ENCODE assay signal across 9 cellular contexts in genomic region chr12:88578274-88578673, GRCh38. TPM values are rescaled to one million over a fixed set of nuclear protein-coding genes. Genes with fewer than 3 reads are reported as not detected.
DNase-seq lines count a peak whose midpoint lies in the region; ATAC-seq and TF ChIP-seq lines count a peak whose summit lies in the region.
"Had no signal": no experiment of that assay in that cellular context is flagged by ENCODE, and none has a peak within 500 bp of the region (broad histone marks: within the 10 kb centered on the region; RNA-seq: fewer than 3 reads in every experiment).

No MANE protein-coding gene starts in this region.

- DNase-seq in DMS79 (lab: John Stamatoyannopoulos, UW) (peak; percentile 8), RKO (ENCODE audit: low spot score) (peak; percentile 43), fibroblast of villous mesenchyme (ENCODE audit: low read depth) (no peak), AML-193 (lab: John Stamatoyannopoulos, UW) (no peak), SKM-1 (lab: John Stamatoyannopoulos, UW; ENCODE audit: unreplicated experiment) (no peak), nucleus accumbens (lab: John Stamatoyannopoulos, UW) (no peak)

- no peak for ATAC-seq in HG03139 (IDR thresholded peaks at IDR 0.05; ENCODE audit: unreplicated experiment)

- peaks cover 19% of the 10 kb centered on the region for H3K4me1 ChIP-seq in rectal smooth muscle tissue (ENCODE audit: control insufficient read depth, insufficient read depth, low read length)

- H3K27me3 ChIP-seq in rectal smooth muscle tissue (ENCODE audit: control insufficient read depth, insufficient read depth, low read length), result no peaks in the 10 kb centered on the region

- no peak for TF ChIP-seq CTCF in fibroblast of villous mesenchyme (IDR thresholded peaks at IDR 0.05; ENCODE audit: insufficient read depth, low read depth, low read length)

- H3K27ac ChIP-seq in rectal smooth muscle tissue (ENCODE audit: low read depth, low read length), result peak overlapping the region; percentile 4
- H3K27ac ChIP-seq: cardiac muscle cell had no signal

- H3K36me3 ChIP-seq in rectal smooth muscle tissue (ENCODE audit: control insufficient read depth, insufficient read depth, low read length), result no peaks in the 10 kb centered on the region
- H3K36me3 ChIP-seq: cardiac muscle cell had no signal

- H3K4me3 ChIP-seq in fibroblast of villous mesenchyme (ENCODE audit: low read depth, low read length), result peak overlapping the region; percentile 66
- H3K4me3 ChIP-seq in rectal smooth muscle tissue (ENCODE audit: low read length), result peak overlapping the region; percentile 73
- H3K4me3 ChIP-seq: cardiac muscle cell had no signal

- H3K9ac ChIP-seq in rectal smooth muscle tissue (ENCODE audit: low read length), result no peak overlapping the region

RNA-seq across cellular contexts. Expression of gene KITLG, which starts 2.0 kb away (rescaled TPM):
- 13.8 and 16.4 TPM in 2 replicates for total RNA-seq in fibroblast of villous mesenchyme

Comparison
In these comparisons a context has a peak if more than half of its experiments do, and no peak if none do; other contexts are left out.
1. DNase-seq: peak in DMS79 (single experiment) and RKO (single experiment); none in fibroblast of villous mesenchyme (single experiment), AML-193 (0 of 2), SKM-1 (single experiment) and nucleus accumbens (0 of 56).